ENCODE assay signal across 18 cellular contexts in genomic region chr6:3426817-3427739, GRCh38. TPM values are rescaled to one million over a fixed set of nuclear protein-coding genes. Genes with fewer than 3 reads are reported as not detected.
DNase-seq lines count a peak whose midpoint lies in the region; ATAC-seq and TF ChIP-seq lines count a peak whose summit lies in the region.
"Had no signal": no experiment of that assay in that cellular context is flagged by ENCODE, and none has a peak within 500 bp of the region (broad histone marks: within the 10 kb centered on the region; RNA-seq: fewer than 3 reads in every experiment).

No MANE protein-coding gene starts in this region.

- H3F3A ChIP-seq in MM.1S (ENCODE audit: insufficient read depth, low read length) = no peaks in the 10 kb centered on the region

- no peak overlapping the region for H2AFZ ChIP-seq in MM.1S (ENCODE audit: low read length)

- TF ChIP-seq CTCF in WTC11 (IDR thresholded peaks at IDR 0.05) (no peak), nephron (IDR thresholded peaks at IDR 0.05; ENCODE audit: unreplicated experiment in 3 of 3) (no peak), vagina (IDR thresholded peaks at IDR 0.05) (no peak), MM.1S (IDR thresholded peaks at IDR 0.05; ENCODE audit: low read length) (no peak)

- no peak for TF ChIP-seq POLR2A in vagina (IDR thresholded peaks at IDR 0.05)

- peak overlapping the region; percentile 93 for H3K27ac Mint-ChIP-seq in WTC11
- H3K27ac Mint-ChIP-seq in nephron = peak overlapping the region in 2 of 3 experiments; percentile 39 to 62
- H3K27ac Mint-ChIP-seq: activated naive CD8-positive, alpha-beta T cell treated with anti-CD3 and anti-CD28 coated beads, Interleukin-2, amount 50 U/mL, for 24 hours; activated T-helper 1 cell treated with anti-CD3 and anti-CD28 coated beads, Interleukin-12 subunit alpha, Interleukin-12 subunit beta, Interleukin-2, Interleukin-4 antibody, amounts not matched to agents 30 ng/mL and 10 ng/mL and 1 ng/mL, durations not matched to agents 14 hours and 24 hours and 36 hours; T-helper 1 cell treated with Interleukin-12 subunit alpha and Interleukin-12 subunit beta and Interleukin-4 antibody, amounts not matched to agents 30 μg/mL and 1 μg/mL, for 36 hours had no signal

- H3K4me1 ChIP-seq in esophagus (ENCODE audit: control insufficient read depth in 2 of 2, insufficient read depth in 2 of 2, low read length in 1 of 2) = peaks cover 6 to 18% of the 10 kb centered on the region in 2 donors
- H3K4me1 ChIP-seq in vagina = peaks cover 19% of the 10 kb centered on the region
- no peaks in the 10 kb centered on the region for H3K4me1 ChIP-seq in MM.1S (ENCODE audit: low read length)

- H3K9me3 Mint-ChIP-seq in WTC11 (no peaks in the 10 kb centered on the region), nephron (no peaks in the 10 kb centered on the region)
- H3K9me3 Mint-ChIP-seq: activated naive CD8-positive, alpha-beta T cell treated with anti-CD3 and anti-CD28 coated beads, Interleukin-2, amount 50 U/mL, for 24 hours; activated T-helper 1 cell treated with anti-CD3 and anti-CD28 coated beads, Interleukin-12 subunit alpha, Interleukin-12 subunit beta, Interleukin-2, Interleukin-4 antibody, amounts not matched to agents 30 ng/mL and 10 ng/mL and 1 ng/mL, durations not matched to agents 14 hours and 24 hours and 36 hours; stimulated activated naive CD8-positive, alpha-beta T cell treated with anti-CD3 and anti-CD28 coated beads, Interleukin-15, amount 100 ng/mL, for 72 hours; T-helper 1 cell treated with Interleukin-12 subunit alpha and Interleukin-12 subunit beta and Interleukin-4 antibody, amounts not matched to agents 30 μg/mL and 1 μg/mL, for 36 hours had no signal

- no peak overlapping the region for H3K9ac ChIP-seq in MM.1S (ENCODE audit: low read length)

- H3K27ac ChIP-seq in esophagus (ENCODE audit: low read depth in 2 of 2, low read length in 1 of 2) (peak overlapping the region; percentile 95 to 98), vagina (peak overlapping the region; percentile 13), MM.1S (ENCODE audit: low read length) (no peak overlapping the region)

- H3K4me3 ChIP-seq in esophagus (ENCODE audit: low read depth in 1 of 2, low read length in 2 of 2) (no peak overlapping the region), vagina (no peak overlapping the region), MM.1S (ENCODE audit: low read length) (no peak overlapping the region)
- H3K4me3 ChIP-seq: HAP-1 had no signal

- H3K9me2 ChIP-seq in MM.1S (replicated peaks; ENCODE audit: insufficient read depth, low read length) = no peaks in the 10 kb centered on the region

- H3K36me3 ChIP-seq in esophagus (ENCODE audit: control insufficient read depth in 2 of 2, insufficient read depth in 2 of 2, low read length in 1 of 2) = no peaks in the 10 kb centered on the region
- H3K36me3 ChIP-seq in vagina = no peaks in the 10 kb centered on the region
- H3K36me3 ChIP-seq in MM.1S (replicated peaks; ENCODE audit: insufficient read depth, low read length) = no peaks in the 10 kb centered on the region
- H3K36me3 ChIP-seq: HAP-1 had no signal

- CTCF ChIA-PET in WTC11 (lab: Charles Lee) = interaction anchor here (0.5 to 3.6 kb wide), 6 partner anchors 12 to 317 kb away, joined by 3 to 13 read pairs (median 4); no protein-coding TSS in a partner anchor

- ATAC-seq in WTC11 = no peak
- ATAC-seq in GM19328 (IDR thresholded peaks at IDR 0.05; ENCODE audit: unreplicated experiment) = no peak
- ATAC-seq in HG03460 (IDR thresholded peaks at IDR 0.05; ENCODE audit: unreplicated experiment) = no peak
- ATAC-seq: activated naive CD8-positive, alpha-beta T cell treated with anti-CD3 and anti-CD28 coated beads, Interleukin-2, amount 50 U/mL, for 24 hours; stimulated activated naive CD8-positive, alpha-beta T cell treated with anti-CD3 and anti-CD28 coated beads, Interleukin-15, amount 100 ng/mL, for 72 hours had no signal

- DNase-seq in WTC11 (ENCODE audit: low spot score) = no peak
- DNase-seq in vagina (ENCODE audit: extremely low spot score in 2 of 2) = no peak
- DNase-seq in MM.1S = no peak
- DNase-seq: activated naive CD8-positive, alpha-beta T cell treated with anti-CD3 and anti-CD28 coated beads, Interleukin-2, amount 50 U/mL, for 24 hours; KBM-7; NCI-H1048; NCI-H2029 treated with DMSO at 0.1 percent for 48 hours; NCI-H510A treated with DMSO at 0.1 percent for 48 hours; SIG-M5; stimulated activated CD4-positive, alpha-beta T cell treated with anti-CD3 and anti-CD28 coated beads, Interleukin-2, amount 100 ng/mL, for 24 hours; stimulated activated naive CD8-positive, alpha-beta T cell treated with anti-CD3 and anti-CD28 coated beads, Interleukin-15, amount 100 ng/mL, for 72 hours had no signal

- H3K4me1 Mint-ChIP-seq in WTC11 (peaks cover 90% of the 10 kb centered on the region), nephron (peaks cover 40% of the 10 kb centered on the region)
- H3K4me1 Mint-ChIP-seq: activated naive CD8-positive, alpha-beta T cell treated with anti-CD3 and anti-CD28 coated beads, Interleukin-2, amount 50 U/mL, for 24 hours; stimulated activated naive CD8-positive, alpha-beta T cell treated with anti-CD3 and anti-CD28 coated beads, Interleukin-15, amount 100 ng/mL, for 72 hours had no signal

- H3K36me3 Mint-ChIP-seq in WTC11 (peaks cover 12% of the 10 kb centered on the region; the same call in 1 of the 2 replicates), nephron (ENCODE audit: low read depth) (no peaks in the 10 kb centered on the region)

- POLR2A ChIA-PET in WTC11 (lab: Charles Lee) = no interaction called here

- 53 to 56% methylated on average over 20 of the region's 20 CpGs for WGBS in esophagus, 2 donors

- H3K27me3 ChIP-seq in esophagus (ENCODE audit: control insufficient read depth in 1 of 2, insufficient read depth in 2 of 2, low read length in 2 of 2) = no peaks in the 10 kb centered on the region
- H3K27me3 ChIP-seq in vagina = no peaks in the 10 kb centered on the region
- H3K27me3 ChIP-seq in MM.1S (replicated peaks; ENCODE audit: insufficient read depth, low read length) = no peaks in the 10 kb centered on the region

- H3K27me3 Mint-ChIP-seq in WTC11 (ENCODE audit: low read depth) (no peaks in the 10 kb centered on the region), nephron (ENCODE audit: low read depth) (peaks cover 62% of the 10 kb centered on the region)

- H3K9me3 ChIP-seq in esophagus (ENCODE audit: control insufficient read depth in 2 of 2, insufficient read depth in 1 of 2, low read depth in 1 of 2, low read length in 1 of 2) (no peaks in the 10 kb centered on the region), vagina (no peaks in the 10 kb centered on the region), MM.1S (replicated peaks; ENCODE audit: insufficient read depth, low read length) (no peaks in the 10 kb centered on the region)
- H3K9me3 ChIP-seq: HAP-1 had no signal

- intact Hi-C loops in vagina (cut with DNase I) = no loop called here

- no peaks in the 10 kb centered on the region for H3K79me2 ChIP-seq in MM.1S (ENCODE audit: low read length)

- no peak overlapping the region for H3K4me3 Mint-ChIP-seq in WTC11
- H3K4me3 Mint-ChIP-seq in nephron = no peak overlapping the region
- H3K4me3 Mint-ChIP-seq: activated naive CD8-positive, alpha-beta T cell treated with anti-CD3 and anti-CD28 coated beads, Interleukin-2, amount 50 U/mL, for 24 hours; activated T-helper 1 cell treated with anti-CD3 and anti-CD28 coated beads, Interleukin-12 subunit alpha, Interleukin-12 subunit beta, Interleukin-2, Interleukin-4 antibody, amounts not matched to agents 30 ng/mL and 10 ng/mL and 1 ng/mL, durations not matched to agents 14 hours and 24 hours and 36 hours; stimulated activated naive CD8-positive, alpha-beta T cell treated with anti-CD3 and anti-CD28 coated beads, Interleukin-15, amount 100 ng/mL, for 72 hours; T-helper 1 cell treated with Interleukin-12 subunit alpha and Interleukin-12 subunit beta and Interleukin-4 antibody, amounts not matched to agents 30 μg/mL and 1 μg/mL, for 36 hours had no signal

- H3K4me2 ChIP-seq in MM.1S (ENCODE audit: low read depth, low read length) = no peak overlapping the region

- no peaks in the 10 kb centered on the region for H4K20me1 ChIP-seq in MM.1S (ENCODE audit: insufficient read depth, low read length)

TF ChIP-seq in WTC11, 78 proteins besides CTCF, POLR2A, EP300 and RAD21 (continues in another document):
- TF ChIP-seq SP1 (CRISPR knock-in tag; conservative IDR thresholded peaks at IDR 0.05) (no peak), NFYB (CRISPR knock-in tag; conservative IDR thresholded peaks at IDR 0.05; ENCODE audit: low read depth) (no peak), USF1 (CRISPR knock-in tag; IDR thresholded peaks at IDR 0.05) (no peak), ZNF512 (CRISPR knock-in tag; IDR thresholded peaks at IDR 0.05; ENCODE audit: borderline replicate concordance) (no peak), ZBTB21 (CRISPR knock-in tag; IDR thresholded peaks at IDR 0.05; ENCODE audit: borderline replicate concordance) (no peak)

RNA-seq across cellular contexts. Expression of gene SLC22A23, which starts 29.8 kb away (rescaled TPM):
- 33.6 to 38.2 TPM (median 33.8 TPM) in 3 replicates for total RNA-seq in WTC11 (2021)
- polyA plus RNA-seq in esophagus = 10 to 100 TPM; 12.5 to 15.4 TPM
- total RNA-seq in vagina = 40.5 TPM
